ENCODE assay signal across 19 cellular contexts in genomic region chr1:39571178-39571483, GRCh38.
"Had no signal": no experiment of that assay in that cellular context is flagged by ENCODE, and none has a peak within 500 bp of the region (broad histone marks: within the 10 kb centered on the region; RNA-seq: fewer than 3 reads in every experiment).

No MANE protein-coding gene starts in this region.

- H3K9me3 ChIP-seq: heart left ventricle, neutrophil, sigmoid colon, thoracic aorta, transverse colon had no signal

- H3K27ac ChIP-seq: coronary artery, heart left ventricle, neutrophil, sigmoid colon, skin epidermis, thoracic aorta, transverse colon had no signal

- ATAC-seq: heart left ventricle; left lobe of liver; naive thymus-derived CD4-positive, alpha-beta T cell; stimulated activated naive B cell treated with anti-CD40 and anti-IgM and Interleukin-4, amounts not matched to agents 10 μg/mL and 1 μg/mL and 100 μg/mL, for 72 hours; stimulated activated naive CD8-positive, alpha-beta T cell treated with anti-CD3 and anti-CD28 coated beads, Interleukin-15, amount 100 ng/mL, for 72 hours had no signal

- DNase-seq: effector CD4-positive, alpha-beta T cell; foreskin melanocyte; heart left ventricle; hippocampal formation; mammary epithelial cell; naive thymus-derived CD4-positive, alpha-beta T cell; nephron progenitor cell; sigmoid colon; stimulated activated CD4-positive, alpha-beta T cell treated with anti-CD3 and anti-CD28 coated beads, Interleukin-2, amount 100 ng/mL, for 24 hours; stimulated activated CD4-positive, alpha-beta T cell treated with anti-CD3 and anti-CD28 coated beads, Interleukin-4, amount 100 ng/mL, for 4 hours; stimulated activated naive B cell treated with anti-CD40 and anti-IgM and Interleukin-4, amounts not matched to agents 10 μg/mL and 1 μg/mL and 100 μg/mL, for 72 hours; stimulated activated naive CD8-positive, alpha-beta T cell treated with anti-CD3 and anti-CD28 coated beads, Interleukin-15, amount 100 ng/mL, for 72 hours; substantia nigra; transverse colon had no signal

- H3K27me3 ChIP-seq: heart left ventricle, sigmoid colon, transverse colon had no signal

- H3K4me3 ChIP-seq: coronary artery, heart left ventricle, sigmoid colon, skin epidermis, thoracic aorta, transverse colon had no signal
